Comparison of ENCODE assay signal across 11 cellular contexts in genomic region chr5:61631438-61631941, GRCh38.
DNase-seq lines count a peak whose midpoint lies in the region; ATAC-seq and TF ChIP-seq lines count a peak whose summit lies in the region.
"Had no signal": no experiment of that assay in that cellular context is flagged by ENCODE, and none has a peak within 500 bp of the region (broad histone marks: within the 10 kb centered on the region; RNA-seq: fewer than 3 reads in every experiment).

No MANE protein-coding gene starts in this region.

- no peaks in the 10 kb centered on the region for H4K20me1 ChIP-seq in GM23248 (ENCODE audit: insufficient read depth)
- H4K20me1 ChIP-seq in mammary epithelial cell (ENCODE audit: insufficient read depth, low read length) = no peaks in the 10 kb centered on the region
- H4K20me1 ChIP-seq in PC-3 (ENCODE audit: low read length) = no peaks in the 10 kb centered on the region

- no peaks in the 10 kb centered on the region for H3K36me3 Mint-ChIP-seq in activated CD4-positive, alpha-beta T cell treated with anti-CD3 and anti-CD28 coated beads for 36 hours (ENCODE audit: low read depth)

- H2AFZ ChIP-seq in GM23248 = no peak overlapping the region
- H2AFZ ChIP-seq in mammary epithelial cell (ENCODE audit: low read depth, low read length) = peak overlapping the region; percentile 70
- no peak overlapping the region for H2AFZ ChIP-seq in PC-3 (ENCODE audit: low read length)

- POLR2A ChIA-PET in activated CD4-positive, alpha-beta T cell treated with anti-CD3 and anti-CD28 coated beads for 36 hours (lab: Charles Lee) = no interaction called here
- POLR2A ChIA-PET in PC-3 (lab: Charles Lee; ENCODE audit: unreplicated experiment) = no interaction called here

- no peaks in the 10 kb centered on the region for H3K9me3 ChIP-seq in GM23248 (ENCODE audit: low read depth)
- no peaks in the 10 kb centered on the region for H3K9me3 ChIP-seq in mammary epithelial cell (replicated peaks; ENCODE audit: insufficient read depth, low read length)
- no peaks in the 10 kb centered on the region for H3K9me3 ChIP-seq in right cardiac atrium (ENCODE audit: control insufficient read depth, low read length)
- H3K9me3 ChIP-seq in PC-3 (ENCODE audit: low read length) = no peaks in the 10 kb centered on the region

- no peak overlapping the region for H3K4me3 Mint-ChIP-seq in activated CD4-positive, alpha-beta T cell treated with anti-CD3 and anti-CD28 coated beads for 36 hours
- H3K4me3 Mint-ChIP-seq: T-helper 1 cell treated with Interleukin-12 subunit alpha and Interleukin-12 subunit beta and Interleukin-4 antibody, amounts not matched to agents 30 μg/mL and 1 μg/mL, for 36 hours had no signal

- H3K27ac Mint-ChIP-seq in activated CD4-positive, alpha-beta T cell treated with anti-CD3 and anti-CD28 coated beads for 36 hours = no peak overlapping the region
- H3K27ac Mint-ChIP-seq: T-helper 1 cell treated with Interleukin-12 subunit alpha and Interleukin-12 subunit beta and Interleukin-4 antibody, amounts not matched to agents 30 μg/mL and 1 μg/mL, for 36 hours had no signal

- H3K9ac ChIP-seq in GM23248 (no peak overlapping the region), mammary epithelial cell (ENCODE audit: insufficient read depth, low read length) (no peak overlapping the region), PC-3 (ENCODE audit: low read length) (no peak overlapping the region)

- CTCF ChIA-PET in mammary epithelial cell (lab: Charles Lee; ENCODE audit: low non-redundant PET) = no interaction called here
- CTCF ChIA-PET in activated CD4-positive, alpha-beta T cell treated with anti-CD3 and anti-CD28 coated beads for 36 hours (lab: Charles Lee) = no interaction called here
- CTCF ChIA-PET in PC-3 (lab: Charles Lee) = no interaction called here

- H3K27me3 Mint-ChIP-seq in activated CD4-positive, alpha-beta T cell treated with anti-CD3 and anti-CD28 coated beads for 36 hours = peaks cover 24% of the 10 kb centered on the region

- H3K9me2 ChIP-seq in GM23248 (ENCODE audit: insufficient read depth) (no peaks in the 10 kb centered on the region), PC-3 (replicated peaks; ENCODE audit: low read length) (no peaks in the 10 kb centered on the region)

- 61 to 64% methylated on average over 11 of the region's 11 CpGs for WGBS in GM23248 (ENCODE audit: low coverage in 1 of 2, low lambda C conversion rate in 2 of 2, missing lambda C conversion rate in 2 of 2), 2 experiments
- WGBS in mammary epithelial cell (ENCODE audit: low coverage, missing lambda C conversion rate) = 5% methylated on average over 11 of the region's 11 CpGs
- 13% methylated on average over 11 of the region's 11 CpGs for WGBS in right cardiac atrium

- no peak overlapping the region for H3K4me3 ChIP-seq in GM23248
- no peak overlapping the region for H3K4me3 ChIP-seq in mammary epithelial cell (replicated peaks in 1 of 3; ENCODE audit: insufficient read depth in 1 of 3, low read depth in 2 of 3, low read length in 3 of 3)
- H3K4me3 ChIP-seq in right cardiac atrium (ENCODE audit: low read length) = no peak overlapping the region
- H3K4me3 ChIP-seq in PC-3 (ENCODE audit: low read length) = no peak overlapping the region

- ATAC-seq in right cardiac atrium (peak; percentile 85 to 89), PC-3 (no peak)
- no peak for ATAC-seq in activated CD4-positive, alpha-beta T cell treated with anti-CD3 and anti-CD28 coated beads for 36 hours

- no peaks in the 10 kb centered on the region for H3K36me3 ChIP-seq in GM23248 (ENCODE audit: low read depth)
- no peaks in the 10 kb centered on the region for H3K36me3 ChIP-seq in mammary epithelial cell (ENCODE audit: insufficient read depth, low read length)
- no peaks in the 10 kb centered on the region for H3K36me3 ChIP-seq in PC-3 (ENCODE audit: low read depth, low read length)

- BruUV-seq in mammary epithelial cell (replicated peaks; lab: Mats Ljungman, UMichigan) (no TSS peak), PC-3 (replicated peaks; lab: Mats Ljungman, UMichigan) (no TSS peak)

- no peak overlapping the region for H3K4me2 ChIP-seq in GM23248 (ENCODE audit: unreplicated experiment)
- H3K4me2 ChIP-seq in mammary epithelial cell (ENCODE audit: insufficient read depth, low read depth, low read length) = peak overlapping the region; percentile 12
- H3K4me2 ChIP-seq in PC-3 (ENCODE audit: low read length) = no peak overlapping the region

- H3K9me3 Mint-ChIP-seq in activated CD4-positive, alpha-beta T cell treated with anti-CD3 and anti-CD28 coated beads for 36 hours (ENCODE audit: low read depth) = peaks cover 2% of the 10 kb centered on the region
- H3K9me3 Mint-ChIP-seq: T-helper 1 cell treated with Interleukin-12 subunit alpha and Interleukin-12 subunit beta and Interleukin-4 antibody, amounts not matched to agents 30 μg/mL and 1 μg/mL, for 36 hours had no signal

- H3F3A ChIP-seq in GM23248 (ENCODE audit: insufficient read depth) (no peaks in the 10 kb centered on the region), PC-3 (ENCODE audit: low read length, unreplicated experiment) (no peaks in the 10 kb centered on the region)

- in situ Hi-C loops in GM23248 (cut with MboI) = no loop called here
- in situ Hi-C loops in mammary epithelial cell (cut with MboI; ENCODE audit: low sequenced_read_pairs in 2 of 2) = loop anchor here in 1 of 2 donors (25.0 kb wide), 1 partner anchor 669 kb away; no protein-coding TSS in a partner anchor
- in situ Hi-C loops in GM13977 (cut with MboI; ENCODE audit: low pct_unique_long_range_greater_than_20kb, low sequenced_read_pairs, unreplicated experiment) = no loop called here

- no peaks in the 10 kb centered on the region for H3K4me1 ChIP-seq in GM23248 (ENCODE audit: insufficient read depth)
- H3K4me1 ChIP-seq in mammary epithelial cell (ENCODE audit: insufficient read depth, low read length) = no peaks in the 10 kb centered on the region
- peaks cover 8% of the 10 kb centered on the region for H3K4me1 ChIP-seq in right cardiac atrium (ENCODE audit: control insufficient read depth, insufficient read depth, low read length)
- no peaks in the 10 kb centered on the region for H3K4me1 ChIP-seq in PC-3 (ENCODE audit: insufficient read depth, low read length)

- H3K27ac ChIP-seq in GM23248 = no peak overlapping the region
- H3K27ac ChIP-seq in mammary epithelial cell (ENCODE audit: insufficient read depth, low read depth, low read length) = no peak overlapping the region
- peak overlapping the region; percentile 69 for H3K27ac ChIP-seq in right cardiac atrium (ENCODE audit: low read length)
- H3K27ac ChIP-seq in PC-3 (ENCODE audit: low read length) = no peak overlapping the region
- H3K27ac ChIP-seq: C4-2B had no signal

- H3K27me3 ChIP-seq in GM23248 (replicated peaks; ENCODE audit: insufficient read depth) (no peaks in the 10 kb centered on the region), mammary epithelial cell (ENCODE audit: insufficient read depth, low read length) (no peaks in the 10 kb centered on the region), right cardiac atrium (ENCODE audit: control insufficient read depth, insufficient read depth) (no peaks in the 10 kb centered on the region), PC-3 (ENCODE audit: low read length) (no peaks in the 10 kb centered on the region)

- DNase-seq in GM23248 (peak; percentile 19), mammary epithelial cell (no peak), right cardiac atrium (peak; percentile 82 to 90 (median 84)), putamen (ENCODE audit: low spot score) (peak; percentile 94), GM13977 (ENCODE audit: low spot score) (no peak), PC-3 (no peak)
- DNase-seq in activated CD4-positive, alpha-beta T cell treated with anti-CD3 and anti-CD28 coated beads for 36 hours = no peak
- no peak for DNase-seq in activated naive CD4-positive, alpha-beta T cell treated with Interleukin-2 at 50 U/mL for 16 hours
- DNase-seq: NCI-H345 had no signal

- TF ChIP-seq CTCF in mammary epithelial cell (conservative IDR thresholded peaks at IDR 0.05 in 1 of 2, IDR thresholded peaks at IDR 0.05 in 1 of 2; ENCODE audit: extremely low read depth in 1 of 2, insufficient read depth in 1 of 2, low read depth in 1 of 2, low read length in 2 of 2) (no peak), GM13977 (IDR thresholded peaks at IDR 0.05; ENCODE audit: extremely low read depth, insufficient read depth, missing control alignments) (no peak), PC-3 (conservative IDR thresholded peaks at IDR 0.05; ENCODE audit: low read depth, low read length) (no peak)

- H3K79me2 ChIP-seq in GM23248 (ENCODE audit: insufficient read depth) (no peaks in the 10 kb centered on the region), mammary epithelial cell (ENCODE audit: insufficient read depth, low read length) (no peaks in the 10 kb centered on the region), PC-3 (ENCODE audit: low read length) (no peaks in the 10 kb centered on the region)

- dilution Hi-C loops in mammary epithelial cell (cut with HindIII; ENCODE audit: low sequenced_read_pairs) = no loop called here

- intact Hi-C loops in mammary epithelial cell (cut with micrococcal nuclease) (no loop called here), right cardiac atrium (cut with DNase I) (no loop called here), PC-3 (cut with micrococcal nuclease) (no loop called here)
- intact Hi-C loops in activated CD4-positive, alpha-beta T cell treated with anti-CD3 and anti-CD28 coated beads for 36 hours (cut with DNase I, micrococcal nuclease) = no loop called here

- H3K4me1 Mint-ChIP-seq in activated CD4-positive, alpha-beta T cell treated with anti-CD3 and anti-CD28 coated beads for 36 hours = peaks cover 6% of the 10 kb centered on the region

Comparison
In these comparisons a context has a peak if more than half of its experiments do, and no peak if none do; other contexts are left out.
1. DNase-seq: peak in GM23248 (single experiment), right cardiac atrium (3 of 3) and putamen (single experiment); none in mammary epithelial cell (single experiment), GM13977 (single experiment), activated CD4-positive, alpha-beta T cell treated with anti-CD3 and anti-CD28 coated beads for 36 hours (single experiment), PC-3 (single experiment) and activated naive CD4-positive, alpha-beta T cell treated with Interleukin-2 at 50 U/mL for 16 hours (single experiment).
2. ATAC-seq: peak in right cardiac atrium (2 of 2); none in activated CD4-positive, alpha-beta T cell treated with anti-CD3 and anti-CD28 coated beads for 36 hours (single experiment) and PC-3 (single experiment).